Comparison of ENCODE assay signal across 27 cellular contexts in the genomic region with DNA sequence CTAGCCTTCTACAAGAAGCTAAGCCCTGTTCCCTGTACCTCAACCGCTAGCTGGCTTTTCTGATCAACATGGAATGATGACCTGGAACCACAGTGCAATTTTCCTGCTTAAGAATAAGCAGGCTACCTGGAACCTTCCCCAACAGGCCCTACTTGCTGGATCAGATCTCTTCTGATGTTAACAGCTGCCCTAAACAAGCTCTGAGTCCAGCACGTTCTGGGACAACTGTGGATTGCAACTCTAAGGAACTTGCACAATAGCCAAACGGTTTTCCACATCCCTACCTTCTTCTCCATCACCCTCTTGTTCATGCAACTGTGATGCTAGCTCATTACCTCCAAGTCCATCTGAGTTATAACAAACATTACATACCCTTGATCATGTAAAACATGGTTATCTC. TPM values are rescaled to one million over a fixed set of nuclear protein-coding genes. Genes with fewer than 3 reads are reported as not detected.
A peak's percentile ranks its signal among the peaks of the same experiment; 100 is the strongest.
DNase-seq lines count a peak whose midpoint lies in the region; ATAC-seq and TF ChIP-seq lines count a peak whose summit lies in the region.
"Had no signal": no experiment of that assay in that cellular context is flagged by ENCODE, and none has a peak within 500 bp of the region (broad histone marks: within the 10 kb centered on the region; RNA-seq: fewer than 3 reads in every experiment).

No MANE protein-coding gene starts in this region.

- H3K27ac Mint-ChIP-seq in activated naive CD8-positive, alpha-beta T cell: no peak overlapping the region
- H3K27ac Mint-ChIP-seq in activated naive CD8-positive, alpha-beta T cell treated with anti-CD3 and anti-CD28 coated beads for 36 hours: no peak overlapping the region
- peak overlapping the region; percentile 4 for H3K27ac Mint-ChIP-seq in activated naive CD8-positive, alpha-beta T cell treated with anti-CD3 and anti-CD28 coated beads, Interleukin-2, amount 10 ng/mL, durations not matched to agents 7 days and 5 days
- H3K27ac Mint-ChIP-seq in stimulated activated naive B cell treated with anti-CD40 and anti-IgM and Interleukin-4, amounts not matched to agents 10 μg/mL and 1 μg/mL and 100 μg/mL, for 72 hours: peak overlapping the region; percentile 11

- H3K27me3 ChIP-seq in layer of hippocampus (ENCODE audit: control insufficient read depth, insufficient read depth, low read length) (no peaks in the 10 kb centered on the region), right atrium auricular region (no peaks in the 10 kb centered on the region)
- H3K27me3 ChIP-seq: heart right ventricle, transverse colon had no signal

- H3K9me3 ChIP-seq in right atrium auricular region: no peaks in the 10 kb centered on the region
- H3K9me3 ChIP-seq: heart right ventricle, prostate gland, transverse colon had no signal

- peaks cover 0 to 33% of the 10 kb centered on the region in 2 donors for H3K4me1 ChIP-seq in right atrium auricular region
- H3K4me1 ChIP-seq: prostate gland had no signal

- H3K36me3 Mint-ChIP-seq in activated naive CD8-positive, alpha-beta T cell: peaks cover 8% of the 10 kb centered on the region
- peaks cover 15% of the 10 kb centered on the region for H3K36me3 Mint-ChIP-seq in activated naive CD8-positive, alpha-beta T cell treated with anti-CD3 and anti-CD28 coated beads for 36 hours
- peaks cover 5% of the 10 kb centered on the region for H3K36me3 Mint-ChIP-seq in activated naive CD8-positive, alpha-beta T cell treated with anti-CD3 and anti-CD28 coated beads, Interleukin-2, amount 10 ng/mL, durations not matched to agents 7 days and 5 days
- H3K36me3 Mint-ChIP-seq in stimulated activated naive B cell treated with anti-CD40 and anti-IgM and Interleukin-4, amounts not matched to agents 10 μg/mL and 1 μg/mL and 100 μg/mL, for 72 hours: peaks cover 0 to 5% of the 10 kb centered on the region in 2 donors

- H3K4me3 ChIP-seq in right atrium auricular region: no peak overlapping the region
- H3K4me3 ChIP-seq: heart right ventricle, prostate gland, transverse colon had no signal

- POLR2A ChIA-PET in activated naive CD8-positive, alpha-beta T cell treated with anti-CD3 and anti-CD28 coated beads, Interleukin-2, amount 10 ng/mL, durations not matched to agents 7 days and 5 days (lab: Charles Lee): interaction anchor here (1.2 to 1.7 kb wide), 2 partner anchors 20 to 35 kb away, joined by 3 to 8 read pairs; partner anchors contain the start of gene ATP8A1
- POLR2A ChIA-PET in HEK293T (lab: Yijun Ruan, JAX): interaction anchor here (0.6 kb wide), 1 partner anchor 20 kb away, joined by 3 read pairs; the partner anchor contains the start of gene ATP8A1

- CTCF ChIA-PET in HEK293T (lab: Yijun Ruan, JAX): no interaction called here

- no peaks in the 10 kb centered on the region for H3K27me3 Mint-ChIP-seq in activated naive CD8-positive, alpha-beta T cell
- no peaks in the 10 kb centered on the region for H3K27me3 Mint-ChIP-seq in activated naive CD8-positive, alpha-beta T cell treated with anti-CD3 and anti-CD28 coated beads for 36 hours
- H3K27me3 Mint-ChIP-seq in activated naive CD8-positive, alpha-beta T cell treated with anti-CD3 and anti-CD28 coated beads, Interleukin-2, amount 10 ng/mL, durations not matched to agents 7 days and 5 days: no peaks in the 10 kb centered on the region
- H3K27me3 Mint-ChIP-seq in stimulated activated naive B cell treated with anti-CD40 and anti-IgM and Interleukin-4, amounts not matched to agents 10 μg/mL and 1 μg/mL and 100 μg/mL, for 72 hours: no peaks in the 10 kb centered on the region
- H3K27me3 Mint-ChIP-seq: activated CD8-positive, alpha-beta T cell treated with anti-CD3 and anti-CD28 coated beads for 36 hours; CD8-positive, alpha-beta memory T cell had no signal

- ATAC-seq in activated naive CD8-positive, alpha-beta T cell treated with anti-CD3 and anti-CD28 coated beads, Interleukin-2, amount 10 ng/mL, durations not matched to agents 7 days and 5 days (ENCODE audit: low read depth): no peak
- no peak for ATAC-seq in stimulated activated naive B cell treated with anti-CD40 and anti-IgM and Interleukin-4, amounts not matched to agents 10 μg/mL and 1 μg/mL and 100 μg/mL, for 72 hours (replicated peaks)
- ATAC-seq: activated CD8-positive, alpha-beta T cell treated with anti-CD3 and anti-CD28 coated beads for 36 hours; left cardiac atrium had no signal

- no peaks in the 10 kb centered on the region for H3K9me3 Mint-ChIP-seq in activated naive CD8-positive, alpha-beta T cell (ENCODE audit: low read depth)
- H3K9me3 Mint-ChIP-seq in activated naive CD8-positive, alpha-beta T cell treated with anti-CD3 and anti-CD28 coated beads for 36 hours: no peaks in the 10 kb centered on the region
- peaks cover 1% of the 10 kb centered on the region for H3K9me3 Mint-ChIP-seq in activated naive CD8-positive, alpha-beta T cell treated with anti-CD3 and anti-CD28 coated beads, Interleukin-2, amount 10 ng/mL, durations not matched to agents 7 days and 5 days
- no peaks in the 10 kb centered on the region for H3K9me3 Mint-ChIP-seq in stimulated activated naive B cell treated with anti-CD40 and anti-IgM and Interleukin-4, amounts not matched to agents 10 μg/mL and 1 μg/mL and 100 μg/mL, for 72 hours
- H3K9me3 Mint-ChIP-seq: activated CD8-positive, alpha-beta T cell treated with anti-CD3 and anti-CD28 coated beads for 36 hours; CD8-positive, alpha-beta memory T cell had no signal

- no peaks in the 10 kb centered on the region for H3K36me3 ChIP-seq in right atrium auricular region
- H3K36me3 ChIP-seq: heart right ventricle, prostate gland, transverse colon had no signal

- H3K27ac ChIP-seq in layer of hippocampus (ENCODE audit: low read depth, low read length) (peak overlapping the region; percentile 73), right atrium auricular region (no peak overlapping the region)
- H3K27ac ChIP-seq: heart right ventricle, prostate gland, transverse colon had no signal

- DNase-seq in activated naive CD8-positive, alpha-beta T cell treated with anti-CD3 and anti-CD28 coated beads for 36 hours: no peak
- no peak for DNase-seq in activated naive CD8-positive, alpha-beta T cell treated with anti-CD3 and anti-CD28 coated beads, Interleukin-2, amount 10 ng/mL, durations not matched to agents 7 days and 5 days
- no peak for DNase-seq in stimulated activated naive B cell treated with anti-CD40 and anti-IgM and Interleukin-4, amounts not matched to agents 10 μg/mL and 1 μg/mL and 100 μg/mL, for 72 hours
- DNase-seq in right atrium auricular region (ENCODE audit: low spot score): no peak
- DNase-seq in HEK293T (ENCODE audit: extremely low spot score): no peak
- no peak for DNase-seq in activated CD4-positive, CD25-positive, alpha-beta regulatory T cell treated with anti-CD3 and anti-CD28 coated beads, Interleukin-2, amount 50 U/mL, for 72 hours
- DNase-seq: activated CD4-positive, alpha-beta T cell treated with anti-CD3 and anti-CD28 coated beads for 1 hour; activated CD8-positive, alpha-beta T cell treated with anti-CD3 and anti-CD28 coated beads for 36 hours; activated effector memory CD4-positive, alpha-beta T cell treated with Interleukin-2 at 50 U/mL for 16 hours; CD8-positive, alpha-beta memory T cell; effector CD8-positive, alpha-beta T cell; erythroblast; HCEC 1CT; heart right ventricle; left cardiac atrium; NCI-H1092 treated with DMSO at 0.1 percent for 48 hours; NCI-H2029; NCI-H226; NCI-H748 treated with DMSO at 0.1 percent for 48 hours; RPMI8226; stimulated activated CD4-positive, alpha-beta T cell treated with anti-CD3 and anti-CD28 coated beads, Interleukin-15, amount 100 ng/mL, for 24 hours; T-helper 1 cell; transverse colon had no signal

- TF ChIP-seq CTCF in right atrium auricular region (IDR thresholded peaks at IDR 0.05): no peak

- H3K4me1 Mint-ChIP-seq in activated naive CD8-positive, alpha-beta T cell (ENCODE audit: low read depth): peaks cover 89% of the 10 kb centered on the region
- peaks cover 72% of the 10 kb centered on the region for H3K4me1 Mint-ChIP-seq in activated naive CD8-positive, alpha-beta T cell treated with anti-CD3 and anti-CD28 coated beads for 36 hours
- peaks cover 46% of the 10 kb centered on the region for H3K4me1 Mint-ChIP-seq in activated naive CD8-positive, alpha-beta T cell treated with anti-CD3 and anti-CD28 coated beads, Interleukin-2, amount 10 ng/mL, durations not matched to agents 7 days and 5 days
- H3K4me1 Mint-ChIP-seq in stimulated activated naive B cell treated with anti-CD40 and anti-IgM and Interleukin-4, amounts not matched to agents 10 μg/mL and 1 μg/mL and 100 μg/mL, for 72 hours: peaks cover 55 to 83% of the 10 kb centered on the region in 2 donors

- H3K4me3 Mint-ChIP-seq in activated naive CD8-positive, alpha-beta T cell: peak overlapping the region; percentile 25
- H3K4me3 Mint-ChIP-seq in activated naive CD8-positive, alpha-beta T cell treated with anti-CD3 and anti-CD28 coated beads for 36 hours: no peak overlapping the region
- no peak overlapping the region for H3K4me3 Mint-ChIP-seq in activated naive CD8-positive, alpha-beta T cell treated with anti-CD3 and anti-CD28 coated beads, Interleukin-2, amount 10 ng/mL, durations not matched to agents 7 days and 5 days
- no peak overlapping the region for H3K4me3 Mint-ChIP-seq in stimulated activated naive B cell treated with anti-CD40 and anti-IgM and Interleukin-4, amounts not matched to agents 10 μg/mL and 1 μg/mL and 100 μg/mL, for 72 hours
- H3K4me3 Mint-ChIP-seq: activated CD8-positive, alpha-beta T cell treated with anti-CD3 and anti-CD28 coated beads for 36 hours had no signal

TF ChIP-seq in HEK293T, 16 proteins besides CTCF, POLR2A, EP300 and RAD21 (continues in another document):
- no peak for TF ChIP-seq PKNOX1 (IDR thresholded peaks at IDR 0.05)
- TF ChIP-seq FOXA1 (IDR thresholded peaks at IDR 0.05): no peak
- TF ChIP-seq L3MBTL2 (conservative IDR thresholded peaks at IDR 0.05): no peak
- no peak for TF ChIP-seq NFRKB (IDR thresholded peaks at IDR 0.05)
- TF ChIP-seq FOXM1 (IDR thresholded peaks at IDR 0.05; ENCODE audit: borderline replicate concordance): no peak
- TF ChIP-seq SUZ12 (IDR thresholded peaks at IDR 0.05): no peak
- no peak for TF ChIP-seq TARDBP (IDR thresholded peaks at IDR 0.05)
- no peak for TF ChIP-seq CTBP1 (IDR thresholded peaks at IDR 0.05; ENCODE audit: borderline replicate concordance)

RNA-seq across cellular contexts. Expression of gene ATP8A1, which starts 19.8 kb away (rescaled TPM):
- 10 to 100 TPM; 23.8 to 24.7 TPM for total RNA-seq in activated naive CD8-positive, alpha-beta T cell treated with anti-CD3 and anti-CD28 coated beads for 36 hours
- total RNA-seq in activated naive CD8-positive, alpha-beta T cell treated with anti-CD3 and anti-CD28 coated beads, Interleukin-2, amount 10 ng/mL, durations not matched to agents 7 days and 5 days: 10 to 100 TPM; 55.3 to 56.3 TPM
- 10 to 100 TPM; 12.5 to 25.8 TPM for total RNA-seq in right atrium auricular region
- total RNA-seq: A172 had no signal

Comparison
In these comparisons a context has a peak if more than half of its experiments do, and no peak if none do; other contexts are left out.
1. H3K27ac Mint-ChIP-seq: peak in activated naive CD8-positive, alpha-beta T cell treated with anti-CD3 and anti-CD28 coated beads, Interleukin-2, amount 10 ng/mL, durations not matched to agents 7 days and 5 days (single experiment) and stimulated activated naive B cell treated with anti-CD40 and anti-IgM and Interleukin-4, amounts not matched to agents 10 μg/mL and 1 μg/mL and 100 μg/mL, for 72 hours (single experiment); none in activated naive CD8-positive, alpha-beta T cell (single experiment) and activated naive CD8-positive, alpha-beta T cell treated with anti-CD3 and anti-CD28 coated beads for 36 hours (single experiment).